8 cellular contexts compared by ENCODE assay signal in the genomic region with DNA sequence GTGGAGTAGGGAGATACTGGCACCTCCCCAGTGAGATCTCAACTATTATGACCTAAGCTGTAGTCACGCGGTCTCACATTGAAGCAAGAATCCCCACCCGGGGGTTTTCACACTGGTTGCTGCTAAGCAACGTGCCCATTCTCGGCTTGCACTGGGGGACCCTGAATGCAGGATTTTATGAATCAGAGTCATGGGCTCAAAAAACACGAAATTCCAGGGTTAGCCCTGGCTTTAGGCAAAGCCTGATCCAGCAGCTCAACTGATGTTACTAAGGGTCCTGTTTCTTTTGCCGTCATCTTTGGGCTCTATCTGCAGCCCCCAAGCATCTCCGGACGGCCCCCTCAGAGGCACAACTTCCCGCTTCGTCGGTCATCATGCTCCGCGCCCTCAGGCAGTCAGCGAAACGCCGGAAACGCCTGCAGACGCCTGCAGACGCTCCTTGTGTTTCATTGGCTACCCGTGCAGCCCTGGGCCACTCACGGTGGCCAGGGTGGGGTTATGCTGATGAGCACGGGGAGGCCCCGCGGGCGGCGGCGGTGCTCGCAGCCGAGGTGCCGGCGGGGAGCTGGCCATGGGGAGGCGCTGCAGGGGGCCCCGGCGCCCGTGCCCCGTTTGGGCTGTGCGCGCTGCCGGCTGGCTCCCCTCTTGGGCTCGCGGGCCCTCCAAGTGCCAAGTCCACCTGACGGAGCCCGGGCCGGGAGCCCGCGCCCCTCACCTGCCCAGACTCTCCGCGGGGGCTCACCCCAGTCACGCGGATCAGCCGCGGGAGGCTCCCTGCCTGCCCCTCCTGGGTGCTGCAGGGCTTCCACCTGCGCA. TPM values are rescaled to one million over a fixed set of nuclear protein-coding genes. Genes with fewer than 3 reads are reported as not detected.
DNase-seq lines count a peak whose midpoint lies in the region; ATAC-seq and TF ChIP-seq lines count a peak whose summit lies in the region.

No MANE protein-coding gene starts in this region.

- no peaks in the 10 kb centered on the region for H3K27me3 ChIP-seq in Panc1 (ENCODE audit: control insufficient read depth, insufficient read depth, low read length)

- BruUV-seq in Panc1 (replicated peaks; lab: Mats Ljungman, UMichigan): no TSS peak

- DNase-seq in DMS79 treated with DMSO at 0.1 percent for 48 hours (lab: John Stamatoyannopoulos, UW) (peak; percentile 82), KBM-7 (peak; percentile 95), Panc1 (ENCODE audit: low read depth, low spot score) (peak; percentile 52), fibroblast of the conjunctiva (ENCODE audit: low read depth) (peak; percentile 57), nephron progenitor cell (peak; percentile 85)

- peak overlapping the region; percentile 85 for H3K4me3 Mint-ChIP-seq in activated T-helper 17 cell treated with anti-CD3 and anti-CD28 coated beads, Interleukin-2, amount 50 U/mL, for 72 hours
- peak overlapping the region; percentile 61 for H3K4me3 Mint-ChIP-seq in nephron progenitor cell
- H3K4me3 Mint-ChIP-seq in stimulated activated naive CD8-positive, alpha-beta T cell treated with anti-CD3 and anti-CD28 coated beads, Interleukin-15, Interleukin-2, amounts not matched to agents 100 ng/mL and 50 ng/mL, for 24 hours: peak overlapping the region; percentile 86

- TF ChIP-seq CTCF in Panc1 (IDR thresholded peaks at IDR 0.05): peak; percentile 96
- peak; percentile 54 for TF ChIP-seq CTCF in nephron progenitor cell (IDR thresholded peaks at IDR 0.05)

- no peaks in the 10 kb centered on the region for H3K9me3 Mint-ChIP-seq in activated T-helper 17 cell treated with anti-CD3 and anti-CD28 coated beads, Interleukin-2, amount 50 U/mL, for 72 hours
- H3K9me3 Mint-ChIP-seq in nephron progenitor cell: peaks cover 4% of the 10 kb centered on the region
- H3K9me3 Mint-ChIP-seq in stimulated activated naive CD8-positive, alpha-beta T cell treated with anti-CD3 and anti-CD28 coated beads, Interleukin-15, Interleukin-2, amounts not matched to agents 100 ng/mL and 50 ng/mL, for 24 hours: no peaks in the 10 kb centered on the region

- H3K36me3 Mint-ChIP-seq in activated T-helper 17 cell treated with anti-CD3 and anti-CD28 coated beads, Interleukin-2, amount 50 U/mL, for 72 hours (ENCODE audit: low read depth): no peaks in the 10 kb centered on the region
- H3K36me3 Mint-ChIP-seq in nephron progenitor cell (ENCODE audit: low read depth): no peaks in the 10 kb centered on the region
- no peaks in the 10 kb centered on the region for H3K36me3 Mint-ChIP-seq in stimulated activated naive CD8-positive, alpha-beta T cell treated with anti-CD3 and anti-CD28 coated beads, Interleukin-15, Interleukin-2, amounts not matched to agents 100 ng/mL and 50 ng/mL, for 24 hours (ENCODE audit: low read depth)

- peaks cover 18% of the 10 kb centered on the region for H3K4me1 Mint-ChIP-seq in activated T-helper 17 cell treated with anti-CD3 and anti-CD28 coated beads, Interleukin-2, amount 50 U/mL, for 72 hours
- peaks cover 14% of the 10 kb centered on the region for H3K4me1 Mint-ChIP-seq in nephron progenitor cell
- H3K4me1 Mint-ChIP-seq in stimulated activated naive CD8-positive, alpha-beta T cell treated with anti-CD3 and anti-CD28 coated beads, Interleukin-15, Interleukin-2, amounts not matched to agents 100 ng/mL and 50 ng/mL, for 24 hours (ENCODE audit: low read depth): peaks cover 25% of the 10 kb centered on the region

- in situ Hi-C loops in KBM-7 (cut with MboI; ENCODE audit: low pct_unique_long_range_greater_than_20kb, low sequenced_read_pairs): no loop called here
- in situ Hi-C loops in Panc1 (cut with HindIII; ENCODE audit: low pct_unique_long_range_greater_than_20kb, low sequenced_read_pairs): no loop called here

- CTCF ChIA-PET in Panc1 (lab: Charles Lee): interaction anchor here (0.5 to 2.9 kb wide), 4 partner anchors 23 to 90 kb away, joined by 3 to 12 read pairs (median 7); no protein-coding TSS in a partner anchor

- ATAC-seq in GM21717 (IDR thresholded peaks at IDR 0.05; ENCODE audit: unreplicated experiment) (peak; percentile 96), Panc1 (peak; percentile 98)
- ATAC-seq in activated T-helper 17 cell treated with anti-CD3 and anti-CD28 coated beads, Interleukin-2, amount 50 U/mL, for 72 hours (replicated peaks): peak; percentile 100

- H3K9me3 ChIP-seq in Panc1 (ENCODE audit: control insufficient read depth, insufficient read depth, low read depth, low read length): no peaks in the 10 kb centered on the region

- intact Hi-C loops in Panc1 (cut with micrococcal nuclease; ENCODE audit: unreplicated experiment): loop anchor here (10.0 kb wide), 1 partner anchor 218 kb away; a partner anchor contains a TSS

- H3K27ac Mint-ChIP-seq in activated T-helper 17 cell treated with anti-CD3 and anti-CD28 coated beads, Interleukin-2, amount 50 U/mL, for 72 hours: peak overlapping the region; percentile 86
- H3K27ac Mint-ChIP-seq in nephron progenitor cell: no peak overlapping the region
- peak overlapping the region; percentile 95 for H3K27ac Mint-ChIP-seq in stimulated activated naive CD8-positive, alpha-beta T cell treated with anti-CD3 and anti-CD28 coated beads, Interleukin-15, Interleukin-2, amounts not matched to agents 100 ng/mL and 50 ng/mL, for 24 hours

- POLR2A ChIA-PET in Panc1 (lab: Charles Lee): interaction anchor here (0.6 kb wide), 2 partner anchors 42 to 132 kb away, joined by 4 to 11 read pairs; no protein-coding TSS in a partner anchor

- peaks cover 14% of the 10 kb centered on the region for H3K4me1 ChIP-seq in Panc1 (ENCODE audit: control insufficient read depth, insufficient read depth, low read length)

- H3K27ac ChIP-seq in Panc1 (ENCODE audit: low read length): peak overlapping the region; percentile 80

- no peaks in the 10 kb centered on the region for H3K27me3 Mint-ChIP-seq in activated T-helper 17 cell treated with anti-CD3 and anti-CD28 coated beads, Interleukin-2, amount 50 U/mL, for 72 hours
- peaks cover 27% of the 10 kb centered on the region for H3K27me3 Mint-ChIP-seq in nephron progenitor cell (ENCODE audit: low read depth, poor library complexity)
- no peaks in the 10 kb centered on the region for H3K27me3 Mint-ChIP-seq in stimulated activated naive CD8-positive, alpha-beta T cell treated with anti-CD3 and anti-CD28 coated beads, Interleukin-15, Interleukin-2, amounts not matched to agents 100 ng/mL and 50 ng/mL, for 24 hours

- no peaks in the 10 kb centered on the region for H3K36me3 ChIP-seq in Panc1 (ENCODE audit: control insufficient read depth, insufficient read depth, low read length)

- H3K4me3 ChIP-seq in Panc1 (ENCODE audit: low read depth in 2 of 2, low read length in 2 of 2): peak overlapping the region; percentile 53 to 64

RNA-seq across cellular contexts. Expression of a gene that starts 25.8 kb away (rescaled TPM):
- total RNA-seq in Panc1 (2021; ENCODE audit: unreplicated experiment): 0.15 TPM
- 0.13 TPM for polyA plus RNA-seq in Panc1 (2012; ENCODE audit: insufficient read length)
- not detected for total RNA-seq in activated T-helper 17 cell treated with anti-CD3 and anti-CD28 coated beads, Interleukin-2, amount 50 U/mL, for 72 hours

RNA-seq across cellular contexts. Expression of a gene that starts 33.1 kb away (rescaled TPM):
- total RNA-seq in Panc1 (2021; ENCODE audit: unreplicated experiment): 0.18 TPM
- 0.42 TPM for polyA plus RNA-seq in Panc1 (2012; ENCODE audit: insufficient read length)
- under 1 TPM in 1 of 2 donors, not detected in 1; 0.50 TPM for total RNA-seq in activated T-helper 17 cell treated with anti-CD3 and anti-CD28 coated beads, Interleukin-2, amount 50 U/mL, for 72 hours

RNA-seq across cellular contexts. Expression of a gene that starts 33.6 kb away (rescaled TPM):
- not detected for total RNA-seq in Panc1 (2021; ENCODE audit: unreplicated experiment)
- polyA plus RNA-seq in Panc1 (2012; ENCODE audit: insufficient read length): not detected
- total RNA-seq in activated T-helper 17 cell treated with anti-CD3 and anti-CD28 coated beads, Interleukin-2, amount 50 U/mL, for 72 hours: not detected

Comparison
In these comparisons a context has a peak if more than half of its experiments do, and no peak if none do; other contexts are left out.
1. Peak in every context shown above with its lines: DNase-seq, ATAC-seq, H3K4me3 ChIP-seq and H3K27ac ChIP-seq.